In the genomic region with DNA sequence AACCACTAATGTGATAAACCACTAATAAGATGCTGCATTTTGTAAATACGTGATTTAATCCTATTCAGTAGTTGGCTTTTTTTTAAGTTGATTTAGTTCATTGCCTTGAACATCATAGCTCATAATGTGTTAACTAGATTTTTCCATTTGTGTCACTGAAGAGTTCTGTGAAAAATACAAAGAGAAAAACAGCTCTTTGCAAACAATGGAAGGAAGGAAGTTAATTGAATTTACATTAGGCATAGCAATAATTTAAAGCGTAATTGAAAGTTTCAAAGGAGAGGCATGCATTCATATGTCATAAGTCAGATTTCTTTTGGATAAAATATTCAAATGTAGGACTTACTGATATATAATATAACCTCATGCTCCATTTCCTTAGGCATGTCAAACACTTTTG, we compare ENCODE assay signal across 6 cellular contexts.
"Had no signal": no experiment of that assay in that cellular context is flagged by ENCODE, and none has a peak within 500 bp of the region (broad histone marks: within the 10 kb centered on the region; RNA-seq: fewer than 3 reads in every experiment).

No MANE protein-coding gene starts in this region.

- H2AFZ ChIP-seq: GM23338 had no signal

- H3K4me3 ChIP-seq: GM23338 had no signal

- DNase-seq: H9, HCEC 1CT had no signal

- FAIRE-seq: H1, H54, HTR-8/SVneo had no signal

- H3K4me2 ChIP-seq: GM23338 had no signal
